In genomic region chr13:58119351-58119750, GRCh38 we compare ENCODE assay signal across 27 cellular contexts.
"Had no signal": no experiment of that assay in that cellular context is flagged by ENCODE, and none has a peak within 500 bp of the region (broad histone marks: within the 10 kb centered on the region; RNA-seq: fewer than 3 reads in every experiment).

No MANE protein-coding gene starts in this region.

- DNase-seq: activated CD4-positive, alpha-beta T cell treated with anti-CD3 and anti-CD28 coated beads for 48 hours; activated CD4-positive, alpha-beta T cell treated with anti-CD3 and anti-CD28 coated beads, Interleukin-2, amount 50 U/mL, for 1 hour; activated CD4-positive, alpha-beta T cell treated with anti-CD3 and anti-CD28 coated beads, Interleukin-2, amount 50 U/mL, for 48 hours; activated CD8-positive, alpha-beta memory T cell treated with anti-CD3 and anti-CD28 coated beads for 24 hours; activated CD8-positive, alpha-beta T cell treated with anti-CD3 and anti-CD28 coated beads for 36 hours; activated effector memory CD4-positive, alpha-beta T cell treated with Interleukin-2 at 50 U/mL for 16 hours; activated gamma-delta T cell treated with Interleukin-2 at 50 U/mL for 16 hours; activated naive CD4-positive, alpha-beta T cell treated with anti-CD3 and anti-CD28 coated beads, Interleukin-2, amount 50 U/mL, for 16 hours; activated naive CD4-positive, alpha-beta T cell treated with Interleukin-2 at 50 U/mL for 16 hours; activated T-cell treated with anti-CD3 and anti-CD28 coated beads, Interleukin-2, amount 50 U/mL, for 4 hours; amygdala; aorta; body of pancreas; dorsolateral prefrontal cortex; effector memory CD4-positive, alpha-beta T cell; endodermal cell; foreskin melanocyte; heart right ventricle; T-helper 1 cell; T-helper 17 cell had no signal

- H3K27ac ChIP-seq: body of pancreas, coronary artery, dorsolateral prefrontal cortex, esophagus muscularis mucosa, gastroesophageal sphincter, heart right ventricle, VCaP had no signal

- H3K4me1 ChIP-seq: body of pancreas, esophagus muscularis mucosa, gastroesophageal sphincter, heart right ventricle had no signal

- ATAC-seq: activated CD4-positive, CD25-positive, alpha-beta regulatory T cell treated with anti-CD3 and anti-CD28 coated beads, Interleukin-2, amount 50 U/mL, for 24 hours; activated CD8-positive, alpha-beta T cell treated with anti-CD3 and anti-CD28 coated beads for 36 hours; activated T-cell treated with anti-CD3 and anti-CD28 coated beads, Interleukin-2, amount 50 U/mL, for 4 hours; activated T-helper 17 cell treated with anti-CD3 and anti-CD28 coated beads, Interleukin-2, amount 50 U/mL, for 72 hours; body of pancreas; gastroesophageal sphincter; heart right ventricle; T-helper 17 cell; WTC11 had no signal

- H3K9me3 ChIP-seq: body of pancreas, esophagus muscularis mucosa, gastroesophageal sphincter, heart right ventricle had no signal

- H3K4me3 ChIP-seq: body of pancreas, coronary artery, dorsolateral prefrontal cortex, esophagus muscularis mucosa, gastroesophageal sphincter, heart right ventricle had no signal

- H3K27me3 ChIP-seq: body of pancreas, dorsolateral prefrontal cortex, esophagus muscularis mucosa, gastroesophageal sphincter, heart right ventricle had no signal

- H3K36me3 ChIP-seq: esophagus muscularis mucosa, gastroesophageal sphincter, heart right ventricle had no signal
